Comparison of ENCODE assay signal across 21 cellular contexts in genomic region chr13:64480206-64480605, GRCh38.
"Had no signal": no experiment of that assay in that cellular context is flagged by ENCODE, and none has a peak within 500 bp of the region (broad histone marks: within the 10 kb centered on the region; RNA-seq: fewer than 3 reads in every experiment).

No MANE protein-coding gene starts in this region.

- DNase-seq: effector CD4-positive, alpha-beta T cell; endodermal cell; foreskin melanocyte; head of caudate nucleus; left colon; left ventricle myocardium superior; mesenchymal stem cell; naive B cell; stimulated activated CD4-positive, alpha-beta T cell treated with anti-CD3 and anti-CD28 coated beads, Interleukin-2, amount 100 ng/mL, for 24 hours; stimulated activated CD4-positive, alpha-beta T cell treated with anti-CD3 and anti-CD28 coated beads, Interleukin-4, amount 100 ng/mL, for 4 hours; stimulated activated naive B cell treated with anti-CD40 and anti-IgM and Interleukin-4, amounts not matched to agents 10 μg/mL and 1 μg/mL and 100 μg/mL, for 72 hours; stimulated activated naive CD8-positive, alpha-beta T cell treated with anti-CD3 and anti-CD28 coated beads, Interleukin-15, amount 100 ng/mL, for 72 hours; testis; upper lobe of right lung had no signal

- H3K4me1 ChIP-seq: psoas muscle, testis, upper lobe of right lung, vagina had no signal

- H3K4me3 ChIP-seq: hepatocyte, lung, psoas muscle, testis, tibial nerve, upper lobe of right lung, vagina had no signal

- H3K9me3 ChIP-seq: neutrophil, psoas muscle, testis, tibial nerve, upper lobe of right lung, vagina had no signal

- H3K79me2 ChIP-seq: hepatocyte had no signal

- H3K27ac ChIP-seq: hepatocyte, neutrophil, psoas muscle, testis, tibial nerve, upper lobe of right lung, vagina had no signal

- ATAC-seq: left colon; left ventricle myocardium superior; psoas muscle; sciatic nerve; stimulated activated naive B cell treated with anti-CD40 and anti-IgM and Interleukin-4, amounts not matched to agents 10 μg/mL and 1 μg/mL and 100 μg/mL, for 72 hours; stimulated activated naive CD8-positive, alpha-beta T cell treated with anti-CD3 and anti-CD28 coated beads, Interleukin-15, amount 100 ng/mL, for 72 hours; upper lobe of right lung had no signal

- H3K36me3 ChIP-seq: neutrophil, tibial nerve, upper lobe of right lung, vagina had no signal

- H3K27me3 ChIP-seq: hepatocyte, neutrophil, testis, tibial nerve, upper lobe of right lung, vagina had no signal

- H2AFZ ChIP-seq: hepatocyte had no signal

- H3K4me2 ChIP-seq: hepatocyte had no signal
